Comparison of ENCODE assay signal across 1 cellular context in the genomic region with DNA sequence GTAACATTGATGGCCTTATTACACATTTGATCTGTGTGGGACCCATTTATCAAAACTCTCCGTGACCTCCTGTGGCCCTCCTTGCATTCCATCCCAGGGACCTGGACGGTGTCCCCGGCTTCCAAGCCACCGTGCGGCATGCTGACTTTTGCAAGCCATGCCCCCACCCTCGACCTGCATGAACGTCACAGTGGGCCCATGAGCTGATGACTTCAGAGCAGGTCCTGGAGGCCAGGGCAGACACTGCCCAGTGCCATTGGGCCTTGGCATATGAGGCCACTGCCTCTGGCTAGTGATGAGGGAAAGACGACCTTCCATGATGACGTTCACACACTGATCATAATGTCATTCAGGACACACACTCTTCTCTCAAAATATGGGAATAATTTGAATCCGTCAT.
TF ChIP-seq lines count a peak whose summit lies in the region.

No MANE protein-coding gene starts in this region.

TF ChIP-seq in IMR-90, 13 proteins besides CTCF, POLR2A, EP300 and RAD21:
- TF ChIP-seq RCOR1 (IDR thresholded peaks at IDR 0.05; ENCODE audit: insufficient replicate concordance, low read length) (no peak), CEBPB (IDR thresholded peaks at IDR 0.05; ENCODE audit: low read depth, low read length) (no peak), MXI1 (IDR thresholded peaks at IDR 0.05; ENCODE audit: borderline replicate concordance, low read depth, low read length) (no peak), CHD1 (IDR thresholded peaks at IDR 0.05; ENCODE audit: low read depth, low read length) (no peak), MAZ (IDR thresholded peaks at IDR 0.05; ENCODE audit: borderline replicate concordance, low read depth, low read length) (no peak), SMC3 (IDR thresholded peaks at IDR 0.05; ENCODE audit: low read depth, low read length) (no peak), FOS (IDR thresholded peaks at IDR 0.05; ENCODE audit: low read depth, low read length) (no peak)
- TF ChIP-seq, protein P1, sequence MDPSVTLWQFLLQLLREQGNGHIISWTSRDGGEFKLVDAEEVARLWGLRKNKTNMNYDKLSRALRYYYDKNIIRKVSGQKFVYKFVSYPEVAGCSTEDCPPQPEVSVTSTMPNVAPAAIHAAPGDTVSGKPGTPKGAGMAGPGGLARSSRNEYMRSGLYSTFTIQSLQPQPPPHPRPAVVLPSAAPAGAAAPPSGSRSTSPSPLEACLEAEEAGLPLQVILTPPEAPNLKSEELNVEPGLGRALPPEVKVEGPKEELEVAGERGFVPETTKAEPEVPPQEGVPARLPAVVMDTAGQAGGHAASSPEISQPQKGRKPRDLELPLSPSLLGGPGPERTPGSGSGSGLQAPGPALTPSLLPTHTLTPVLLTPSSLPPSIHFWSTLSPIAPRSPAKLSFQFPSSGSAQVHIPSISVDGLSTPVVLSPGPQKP (IDR thresholded peaks at IDR 0.05; ENCODE audit: borderline replicate concordance, low read depth, low read length) = no peak
TF ChIP-seq in IMR-90: peak in this region for 0.
